Comparison of ENCODE assay signal across 8 cellular contexts in genomic region chr1:19208710-19209438, GRCh38. TPM values are rescaled to one million over a fixed set of nuclear protein-coding genes. Genes with fewer than 3 reads are reported as not detected.
DNase-seq lines count a peak whose midpoint lies in the region; ATAC-seq and TF ChIP-seq lines count a peak whose summit lies in the region.

No MANE protein-coding gene starts in this region.

- TF ChIP-seq CTCF in suprapubic skin (IDR thresholded peaks at IDR 0.05), result no peak

- peaks cover 74% of the 10 kb centered on the region for H3K4me1 Mint-ChIP-seq in activated CD4-positive, alpha-beta T cell treated with anti-CD3 and anti-CD28 coated beads for 36 hours
- peaks cover 59% of the 10 kb centered on the region for H3K4me1 Mint-ChIP-seq in activated T-helper 2 cell treated with anti-CD3 and anti-CD28 coated beads, Interferon-gamma antibody, Interleukin-2, Interleukin-4, amounts not matched to agents 10 μg/mL and 5 μg/mL and 100 μg/mL, durations not matched to agents 14 hours and 24 hours and 36 hours (ENCODE audit: low read depth)

- H3K4me3 ChIP-seq in iPS-18a (ENCODE audit: low read length) (peak overlapping the region; percentile 81), suprapubic skin (peak overlapping the region; percentile 92)

- no peaks in the 10 kb centered on the region for H3K27me3 Mint-ChIP-seq in activated CD4-positive, alpha-beta T cell treated with anti-CD3 and anti-CD28 coated beads for 36 hours
- no peaks in the 10 kb centered on the region for H3K27me3 Mint-ChIP-seq in activated T-helper 2 cell treated with anti-CD3 and anti-CD28 coated beads, Interferon-gamma antibody, Interleukin-2, Interleukin-4, amounts not matched to agents 10 μg/mL and 5 μg/mL and 100 μg/mL, durations not matched to agents 14 hours and 24 hours and 36 hours (ENCODE audit: low read depth)

- no peaks in the 10 kb centered on the region for H3K9me3 Mint-ChIP-seq in activated CD4-positive, alpha-beta T cell treated with anti-CD3 and anti-CD28 coated beads for 36 hours (ENCODE audit: low read depth)
- H3K9me3 Mint-ChIP-seq in activated T-helper 2 cell treated with anti-CD3 and anti-CD28 coated beads, Interferon-gamma antibody, Interleukin-2, Interleukin-4, amounts not matched to agents 10 μg/mL and 5 μg/mL and 100 μg/mL, durations not matched to agents 14 hours and 24 hours and 36 hours, result no peaks in the 10 kb centered on the region

- peak overlapping the region; percentile 82 for H3K9ac ChIP-seq in iPS-18a (ENCODE audit: low read length)

- TF ChIP-seq EP300 in suprapubic skin (IDR thresholded peaks at IDR 0.05), result no peak

- H3K27ac ChIP-seq in iPS-18a (ENCODE audit: low read length), result peak overlapping the region; percentile 50
- peak overlapping the region; percentile 91 for H3K27ac ChIP-seq in suprapubic skin

- 13% methylated on average over 8 of the region's 8 CpGs for WGBS in suprapubic skin

- H3K9me3 ChIP-seq in iPS-18a (ENCODE audit: control insufficient read depth, low read depth, low read length) (no peaks in the 10 kb centered on the region), suprapubic skin (no peaks in the 10 kb centered on the region)

- peaks cover 37% of the 10 kb centered on the region for H3K36me3 Mint-ChIP-seq in activated CD4-positive, alpha-beta T cell treated with anti-CD3 and anti-CD28 coated beads for 36 hours (ENCODE audit: low read depth)
- H3K36me3 Mint-ChIP-seq in activated T-helper 2 cell treated with anti-CD3 and anti-CD28 coated beads, Interferon-gamma antibody, Interleukin-2, Interleukin-4, amounts not matched to agents 10 μg/mL and 5 μg/mL and 100 μg/mL, durations not matched to agents 14 hours and 24 hours and 36 hours (ENCODE audit: low read depth), result peaks cover 66% of the 10 kb centered on the region

- H3K4me3 Mint-ChIP-seq in activated CD4-positive, alpha-beta T cell treated with anti-CD3 and anti-CD28 coated beads for 36 hours, result peak overlapping the region; percentile 87
- H3K4me3 Mint-ChIP-seq in activated T-helper 2 cell treated with anti-CD3 and anti-CD28 coated beads, Interferon-gamma antibody, Interleukin-2, Interleukin-4, amounts not matched to agents 10 μg/mL and 5 μg/mL and 100 μg/mL, durations not matched to agents 14 hours and 24 hours and 36 hours (ENCODE audit: low read depth), result peak overlapping the region; percentile 98

- H3K4me1 ChIP-seq in iPS-18a (ENCODE audit: control insufficient read depth, low read depth, low read length) (peaks cover 12% of the 10 kb centered on the region), suprapubic skin (peaks cover 57% of the 10 kb centered on the region)

- CTCF ChIA-PET in activated CD4-positive, alpha-beta T cell treated with anti-CD3 and anti-CD28 coated beads for 36 hours (lab: Charles Lee), result interaction anchor here (0.7 to 1.9 kb wide), 11 partner anchors 9 to 453 kb away, joined by 3 to 8 read pairs (median 5); no protein-coding TSS in a partner anchor

- DNase-seq in activated CD4-positive, alpha-beta T cell treated with anti-CD3 and anti-CD28 coated beads for 36 hours, result no peak
- DNase-seq in activated CD4-positive, alpha-beta T cell treated with anti-CD3 and anti-CD28 coated beads, Interleukin-2, amount 50 U/mL, for 4 hours, result no peak
- no peak for DNase-seq in activated T-helper 2 cell treated with anti-CD3 and anti-CD28 coated beads, Interferon-gamma antibody, Interleukin-2, Interleukin-4, amounts not matched to agents 10 μg/mL and 5 μg/mL and 100 μg/mL, durations not matched to agents 14 hours and 24 hours and 36 hours (ENCODE audit: low spot score)
- no peak for DNase-seq in suprapubic skin (ENCODE audit: low spot score in 2 of 2)
- DNase-seq in NCI-H1694 (lab: John Stamatoyannopoulos, UW), result no peak
- no peak for DNase-seq in HK-2 (ENCODE audit: unreplicated experiment)

- no peaks in the 10 kb centered on the region for H3K27me3 ChIP-seq in iPS-18a (ENCODE audit: control insufficient read depth, insufficient read depth, low read length)
- H3K27me3 ChIP-seq in suprapubic skin, result no peaks in the 10 kb centered on the region

- no peak for ATAC-seq in activated CD4-positive, alpha-beta T cell treated with anti-CD3 and anti-CD28 coated beads for 36 hours
- ATAC-seq in GM18858 (IDR thresholded peaks at IDR 0.05; ENCODE audit: unreplicated experiment), result no peak

- TF ChIP-seq POLR2A in suprapubic skin (IDR thresholded peaks at IDR 0.05), result no peak

- intact Hi-C loops in activated CD4-positive, alpha-beta T cell treated with anti-CD3 and anti-CD28 coated beads for 36 hours (cut with DNase I, micrococcal nuclease), result loop anchor here (1.0 to 5.0 kb wide), 4 partner anchors 30 to 1772 kb away; partner anchors contain the start of genes EMC1 (in 1 of the 2), MRTO4 (in 1 of the 2) and RCC2 (in 1 of the 2)
- intact Hi-C loops in activated T-helper 2 cell treated with anti-CD3 and anti-CD28 coated beads, Interferon-gamma antibody, Interleukin-2, Interleukin-4, amounts not matched to agents 10 μg/mL and 5 μg/mL and 100 μg/mL, durations not matched to agents 14 hours and 24 hours and 36 hours (cut with micrococcal nuclease), result loop anchor here (1.0 to 5.0 kb wide), 2 partner anchors 23 to 257 kb away; no protein-coding TSS in a partner anchor

- H3K27ac Mint-ChIP-seq in activated CD4-positive, alpha-beta T cell treated with anti-CD3 and anti-CD28 coated beads for 36 hours, result peak overlapping the region; percentile 93
- H3K27ac Mint-ChIP-seq in activated T-helper 2 cell treated with anti-CD3 and anti-CD28 coated beads, Interferon-gamma antibody, Interleukin-2, Interleukin-4, amounts not matched to agents 10 μg/mL and 5 μg/mL and 100 μg/mL, durations not matched to agents 14 hours and 24 hours and 36 hours, result peak overlapping the region; percentile 94

- H3K36me3 ChIP-seq in iPS-18a (ENCODE audit: control insufficient read depth, low read depth, low read length), result peaks cover 13% of the 10 kb centered on the region
- H3K36me3 ChIP-seq in suprapubic skin, result peaks cover 4% of the 10 kb centered on the region

- POLR2A ChIA-PET in activated CD4-positive, alpha-beta T cell treated with anti-CD3 and anti-CD28 coated beads for 36 hours (lab: Charles Lee), result interaction anchor here (0.5 to 1.2 kb wide), 4 partner anchors 9 to 50 kb away, joined by 3 to 4 read pairs (median 4); partner anchors contain the start of genes EMC1 and MRTO4

RNA-seq across cellular contexts. Expression of gene UBR4, which starts 1.2 kb away (rescaled TPM):
- total RNA-seq in activated CD4-positive, alpha-beta T cell treated with anti-CD3 and anti-CD28 coated beads for 36 hours, result 100 to 1,000 TPM; 117 to 147 TPM
- 156 and 160 TPM in 2 replicates for total RNA-seq in activated T-helper 2 cell treated with anti-CD3 and anti-CD28 coated beads, Interferon-gamma antibody, Interleukin-2, Interleukin-4, amounts not matched to agents 10 μg/mL and 5 μg/mL and 100 μg/mL, durations not matched to agents 14 hours and 24 hours and 36 hours
- total RNA-seq in suprapubic skin, result 100 to 1,000 TPM; 214 to 324 (median 272) TPM

RNA-seq across cellular contexts. Expression of gene EMC1, which starts 42.5 kb away (rescaled TPM):
- total RNA-seq in activated CD4-positive, alpha-beta T cell treated with anti-CD3 and anti-CD28 coated beads for 36 hours, result 10 to 100 TPM; 45.0 to 59.0 TPM
- total RNA-seq in activated T-helper 2 cell treated with anti-CD3 and anti-CD28 coated beads, Interferon-gamma antibody, Interleukin-2, Interleukin-4, amounts not matched to agents 10 μg/mL and 5 μg/mL and 100 μg/mL, durations not matched to agents 14 hours and 24 hours and 36 hours, result 54.0 and 57.4 TPM in 2 replicates
- total RNA-seq in suprapubic skin, result 10 to 100 TPM; 33.5 to 83.4 (median 48.9) TPM

RNA-seq across cellular contexts. Expression of gene MRTO4, which starts 42.7 kb away (rescaled TPM):
- 10 to 100 TPM; 82.6 to 95.0 TPM for total RNA-seq in activated CD4-positive, alpha-beta T cell treated with anti-CD3 and anti-CD28 coated beads for 36 hours
- total RNA-seq in activated T-helper 2 cell treated with anti-CD3 and anti-CD28 coated beads, Interferon-gamma antibody, Interleukin-2, Interleukin-4, amounts not matched to agents 10 μg/mL and 5 μg/mL and 100 μg/mL, durations not matched to agents 14 hours and 24 hours and 36 hours, result 109 and 113 TPM in 2 replicates
- total RNA-seq in suprapubic skin, result 10 to 100 TPM; 13.2 to 32.4 (median 22.9) TPM
